ENCODE assay signal across 8 cellular contexts in the genomic region with DNA sequence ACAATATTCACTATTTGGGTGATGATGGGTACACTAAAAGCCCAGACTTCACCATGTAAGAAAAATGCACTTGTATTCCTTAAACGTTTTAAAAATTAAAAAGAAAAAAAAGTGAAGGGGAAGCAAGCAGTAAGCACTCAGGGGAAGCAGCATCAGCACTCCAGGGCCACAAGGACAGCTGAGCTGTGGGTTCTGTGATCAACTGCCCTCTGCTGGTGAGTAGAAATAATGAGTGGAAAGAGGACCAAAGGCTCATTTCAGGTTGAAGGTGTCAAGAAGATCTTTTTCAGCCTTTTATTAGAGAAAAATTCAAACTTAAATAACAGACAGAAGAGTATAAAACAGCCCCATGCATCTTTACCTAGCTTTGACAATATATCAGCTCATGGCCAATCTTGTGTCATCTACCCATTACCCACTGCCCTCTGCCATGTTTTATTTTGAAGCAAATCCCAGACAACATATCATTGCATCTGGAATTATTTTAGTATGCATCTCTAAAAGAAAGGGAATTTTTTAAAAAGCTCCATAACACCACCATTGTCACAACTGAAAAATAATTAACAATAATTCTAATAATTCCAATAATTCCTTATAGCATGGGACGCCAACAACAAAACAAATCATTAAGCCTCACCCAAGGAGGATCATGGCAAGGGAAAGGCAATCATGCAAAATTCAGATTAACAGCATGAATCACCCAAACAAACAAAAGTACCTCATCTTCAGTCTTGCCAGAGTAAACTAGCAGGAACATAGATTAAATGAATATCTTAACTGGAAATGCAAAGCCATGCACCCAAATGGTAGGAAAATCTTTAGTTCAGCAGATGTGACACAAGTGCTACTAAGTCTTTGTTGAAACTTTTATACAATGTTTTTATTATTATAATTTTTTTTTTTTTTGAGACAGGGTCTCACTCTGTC. TPM values are rescaled to one million over a fixed set of nuclear protein-coding genes. Genes with fewer than 3 reads are reported as not detected.
A peak's percentile ranks its signal among the peaks of the same experiment; 100 is the strongest.
DNase-seq lines count a peak whose midpoint lies in the region; TF ChIP-seq lines count a peak whose summit lies in the region.

No MANE protein-coding gene starts in this region.

- H3K9me3 ChIP-seq in ascending aorta (peaks cover 2 to 9% of the 10 kb centered on the region in 2 donors), spleen (peaks cover 0 to 23% (median 18%) of the 10 kb centered on the region in 8 donors)

- WGBS in spleen, 5 donors: 48 to 52% (median 50%) methylated on average over 2 of the region's 2 CpGs

- H3K4me1 ChIP-seq in ascending aorta (no peaks in the 10 kb centered on the region), spleen (no peaks in the 10 kb centered on the region)

- peak; percentile 69 for TF ChIP-seq CTCF in AG09309 (IDR thresholded peaks at IDR 0.05; ENCODE audit: control insufficient read depth, insufficient read depth, low read depth, low read length, missing control alignments)
- TF ChIP-seq CTCF in GM12873 (IDR thresholded peaks at IDR 0.05; ENCODE audit: insufficient read depth, low read depth, low read length, missing control alignments): peak; percentile 75
- TF ChIP-seq CTCF in ascending aorta (IDR thresholded peaks at IDR 0.05): peak; percentile 61 to 77 (median 61)
- TF ChIP-seq CTCF in spleen (IDR thresholded peaks at IDR 0.05 in 8 of 11, conservative IDR thresholded peaks at IDR 0.05 in 3 of 11): peak; percentile 38 to 72 (median 63)

- no peak for DNase-seq in AG09309 (ENCODE audit: low read depth)
- peak; percentile 27 for DNase-seq in HPDE6-E6E7 (ENCODE audit: extremely low spot score)
- peak; percentile 71 for DNase-seq in RKO (ENCODE audit: low spot score)
- DNase-seq in ascending aorta (ENCODE audit: low spot score in 2 of 2): no peak
- DNase-seq in hepatic stellate cell (ENCODE audit: low spot score): peak; percentile 64
- DNase-seq in spleen: no peak
- no peak for DNase-seq in OCI-M2 (lab: John Stamatoyannopoulos, UW; ENCODE audit: unreplicated experiment)

- TF ChIP-seq POLR2A in spleen (IDR thresholded peaks at IDR 0.05): no peak

- intact Hi-C loops in ascending aorta (cut with DNase I) (loop anchor here (1.0 to 5.0 kb wide), 2 partner anchors 152 to 425 kb away; no protein-coding TSS in a partner anchor), spleen (cut with DNase I; ENCODE audit: low total_unique reads) (loop anchor here (5.0 kb wide), 1 partner anchor 427 kb away; no protein-coding TSS in a partner anchor)

- no peaks in the 10 kb centered on the region for H3K27me3 ChIP-seq in ascending aorta
- H3K27me3 ChIP-seq in spleen (replicated peaks in 1 of 7): no peaks in the 10 kb centered on the region

- no peak overlapping the region for H3K27ac ChIP-seq in ascending aorta
- H3K27ac ChIP-seq in spleen: no peak overlapping the region

- H3K4me3 ChIP-seq in AG09309 (ENCODE audit: control insufficient read depth, low read depth, low read length) (no peak overlapping the region), ascending aorta (no peak overlapping the region), spleen (no peak overlapping the region)

- H3K36me3 ChIP-seq in ascending aorta (peaks cover 12 to 70% of the 10 kb centered on the region in 2 donors), spleen (peaks cover 4 to 87% (median 55%) of the 10 kb centered on the region in 6 donors)

RNA-seq across cellular contexts. Expression of a gene that starts 42.4 kb away (rescaled TPM):
- total RNA-seq in ascending aorta (3.1 TPM), spleen (10 to 100 TPM; 12.9 to 33.9 (median 27.7) TPM)
- polyA plus RNA-seq in spleen: 10 to 100 TPM; 10.4 to 15.5 (median 10.5) TPM

Comparison
In these comparisons a context has a peak if more than half of its experiments do, and no peak if none do; other contexts are left out.
1. DNase-seq: peak in HPDE6-E6E7 (single experiment), RKO (single experiment) and hepatic stellate cell (single experiment); none in AG09309 (single experiment), ascending aorta (0 of 2), spleen (single experiment) and OCI-M2 (single experiment).
2. Peak in every context shown above with its lines, with median percentiles within 50 percentile points of each other: CTCF ChIP-seq.